In the genomic region with DNA sequence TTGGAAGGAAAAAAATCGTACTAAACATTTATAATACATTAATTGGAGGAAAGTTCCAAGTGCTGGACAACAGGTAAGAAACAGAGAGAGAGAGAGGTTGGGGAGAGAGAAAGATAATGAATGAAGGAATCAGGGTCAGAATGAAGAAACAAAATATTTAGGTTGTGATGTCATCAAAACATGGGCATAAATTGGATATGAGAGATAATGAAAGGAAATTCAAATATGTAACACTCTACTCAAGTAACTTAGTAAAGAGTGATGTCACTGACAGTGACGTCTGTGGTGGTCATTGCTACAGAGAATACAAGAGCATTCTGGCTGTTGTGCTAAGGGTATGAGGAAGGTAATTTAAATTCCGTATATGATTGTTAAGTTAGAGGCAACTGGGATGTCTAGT, we compare ENCODE assay signal across 10 cellular contexts.
"Had no signal": no experiment of that assay in that cellular context is flagged by ENCODE, and none has a peak within 500 bp of the region (broad histone marks: within the 10 kb centered on the region; RNA-seq: fewer than 3 reads in every experiment).

No MANE protein-coding gene starts in this region.

- FAIRE-seq: H1, H54, K562 had no signal

- H3K27ac ChIP-seq: HL-60 had no signal

- H3K4me3 ChIP-seq: GM23338, K562 had no signal

- H2AFZ ChIP-seq: GM23338 had no signal

- DNase-seq: H9, HCEC 1CT, HFFc6, IMR-90, KG1 had no signal

- H3K4me2 ChIP-seq: GM23338 had no signal

- ATAC-seq: GM23338, K562 had no signal
